15 cellular contexts compared by ENCODE assay signal in the genomic region with DNA sequence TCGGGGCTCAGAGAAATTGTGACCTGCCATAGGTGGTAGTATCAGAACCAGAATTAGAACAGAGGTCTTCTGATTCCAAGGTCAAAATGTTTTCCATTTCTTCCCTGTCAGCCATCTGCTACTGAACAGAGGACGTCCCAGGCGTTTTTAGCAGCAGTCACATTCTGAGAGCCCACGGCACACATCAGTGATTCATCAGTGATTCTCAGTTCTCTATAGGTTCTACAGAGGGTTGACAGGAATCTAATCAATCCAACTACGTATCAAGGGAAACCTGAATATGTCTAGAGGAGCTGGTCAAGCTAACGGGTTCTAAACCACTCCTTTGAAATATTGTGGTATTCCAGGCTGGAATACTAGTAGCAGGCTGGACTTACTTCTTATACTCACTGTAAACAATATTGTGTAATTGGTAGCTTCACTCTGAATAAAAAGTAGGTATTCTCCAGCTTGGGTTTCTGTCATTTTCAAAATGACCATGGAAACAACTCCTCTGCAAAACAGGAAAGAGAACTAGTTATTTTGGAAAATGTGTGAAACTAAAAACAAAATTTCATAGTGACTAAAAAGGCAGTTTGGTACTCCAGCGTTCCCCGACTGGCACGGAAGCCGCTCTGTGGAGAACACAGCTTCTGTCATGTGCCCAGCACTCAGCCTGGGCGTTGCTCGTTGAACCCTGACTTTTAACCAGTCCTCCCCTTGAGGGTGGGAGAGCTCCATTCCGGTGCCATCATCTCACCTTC. TPM values are rescaled to one million over a fixed set of nuclear protein-coding genes. Genes with fewer than 3 reads are reported as not detected.
DNase-seq lines count a peak whose midpoint lies in the region; ATAC-seq, FAIRE-seq and TF ChIP-seq lines count a peak whose summit lies in the region.
"Had no signal": no experiment of that assay in that cellular context is flagged by ENCODE, and none has a peak within 500 bp of the region (broad histone marks: within the 10 kb centered on the region; RNA-seq: fewer than 3 reads in every experiment).

No MANE protein-coding gene starts in this region.

- H3K27ac Mint-ChIP-seq in H9 = no peak overlapping the region
- H3K27ac Mint-ChIP-seq: activated T-cell treated with anti-CD3 and anti-CD28 coated beads, Interleukin-2, amount 50 U/mL, for 72 hours had no signal

- no peak overlapping the region for H2BK5ac ChIP-seq in H9 (ENCODE audit: insufficient read length, low read length)

- no peak overlapping the region for H2AFZ ChIP-seq in H9 (ENCODE audit: low read length)

- peak; percentile 73 for ATAC-seq in HG02623 (IDR thresholded peaks at IDR 0.05; ENCODE audit: unreplicated experiment)
- peak; percentile 68 for ATAC-seq in HG03442 (IDR thresholded peaks at IDR 0.05; ENCODE audit: unreplicated experiment)
- ATAC-seq in lower lobe of right lung = no peak
- ATAC-seq: activated T-cell treated with anti-CD3 and anti-CD28 coated beads, Interleukin-2, amount 50 U/mL, for 72 hours; foreskin keratinocyte had no signal

- H3K56ac ChIP-seq in H9 (ENCODE audit: insufficient read length, low read depth, low read length) = no peak overlapping the region

- no peaks in the 10 kb centered on the region for H3K9me3 Mint-ChIP-seq in H9
- H3K9me3 Mint-ChIP-seq: activated T-cell treated with anti-CD3 and anti-CD28 coated beads, Interleukin-2, amount 50 U/mL, for 72 hours had no signal

- no CpG with 5 or more reads among the region's 13 CpGs for WGBS in H9 (ENCODE audit: extremely low coverage, insufficient read length, low lambda C conversion rate)

- no peak overlapping the region for H2BK15ac ChIP-seq in H9 (ENCODE audit: low read depth, low read length)

- H3K9me3 ChIP-seq in DOHH2 (ENCODE audit: control insufficient read depth, insufficient read depth, low read length) (no peaks in the 10 kb centered on the region), H9 (ENCODE audit: control insufficient read depth, low read depth, low read length) (no peaks in the 10 kb centered on the region), lower lobe of right lung (no peaks in the 10 kb centered on the region)
- H3K9me3 ChIP-seq: MG63, uterus had no signal

- H3K14ac ChIP-seq in H9 (ENCODE audit: insufficient read depth, low read length) = no peak overlapping the region

- H3K36me3 ChIP-seq in DOHH2 (ENCODE audit: control insufficient read depth, low read length) (no peaks in the 10 kb centered on the region), lower lobe of right lung (no peaks in the 10 kb centered on the region)
- H3K36me3 ChIP-seq: MG63, uterus had no signal

- no peaks in the 10 kb centered on the region for H3K79me1 ChIP-seq in H9 (ENCODE audit: insufficient read depth, low read depth, low read length, poor library complexity, severe bottlenecking)

- no peak overlapping the region for H4K8ac ChIP-seq in H9 (replicated peaks; ENCODE audit: insufficient read length, low read depth, low read length)

- no peak overlapping the region for H4K5ac ChIP-seq in H9 (ENCODE audit: insufficient read length, low read depth, low read length)

- peaks cover 18 to 34% of the 10 kb centered on the region in 2 experiments for H3K4me1 Mint-ChIP-seq in H9

- H2BK12ac ChIP-seq in H9 (ENCODE audit: insufficient read length, low read depth, low read length) = no peak overlapping the region

- no peak for DNase-seq in GM19239 (ENCODE audit: insufficient read length, low spot score)
- no peak for DNase-seq in H9
- DNase-seq in lower lobe of right lung = no peak
- no peak for DNase-seq in stimulated activated CD4-positive, alpha-beta T cell treated with anti-CD3 and anti-CD28 coated beads, Interleukin-2, amount 100 ng/mL, for 48 hours
- no peak for DNase-seq in DMS53 treated with DMSO at 0.1 percent for 48 hours (lab: John Stamatoyannopoulos, UW; ENCODE audit: unreplicated experiment)
- DNase-seq: activated T-cell treated with anti-CD3 and anti-CD28 coated beads, Interleukin-2, amount 50 U/mL, for 72 hours; effector memory CD4-positive, alpha-beta T cell; foreskin keratinocyte; islet precursor cell; MG63; uterus had no signal

- H3K4me1 ChIP-seq in DOHH2 (ENCODE audit: control insufficient read depth, low read length) (peaks cover 28% of the 10 kb centered on the region), H9 (ENCODE audit: insufficient read depth, low read length) (no peaks in the 10 kb centered on the region), lower lobe of right lung (no peaks in the 10 kb centered on the region)
- H3K4me1 ChIP-seq: foreskin keratinocyte, uterus had no signal

- 0 out of 2 replicates have a peak overlapping the region, but pooled peaks have one; percentile 3 for H3K4me3 ChIP-seq in DOHH2 (ENCODE audit: low read length)
- no peak overlapping the region for H3K4me3 ChIP-seq in lower lobe of right lung
- H3K4me3 ChIP-seq: MG63, uterus had no signal

- no peak overlapping the region; a peak in 1 of 5 replicates for H3K4me3 Mint-ChIP-seq in H9
- H3K4me3 Mint-ChIP-seq: activated T-cell treated with anti-CD3 and anti-CD28 coated beads, Interleukin-2, amount 50 U/mL, for 72 hours had no signal

- H3K4me2 ChIP-seq in DOHH2 (ENCODE audit: low read length) (peak overlapping the region; percentile 39), H9 (ENCODE audit: insufficient read depth, insufficient read length, low read length) (no peak overlapping the region)

- H4K20me1 ChIP-seq in DOHH2 (ENCODE audit: control insufficient read depth, insufficient read depth, low read depth, low read length) = no peaks in the 10 kb centered on the region
- no peaks in the 10 kb centered on the region for H4K20me1 ChIP-seq in H9 (ENCODE audit: control insufficient read depth, insufficient read depth, insufficient read length)

- no peak overlapping the region for H3K27ac ChIP-seq in DOHH2 (ENCODE audit: low read depth, low read length)
- H3K27ac ChIP-seq in H9 (ENCODE audit: insufficient read length, low read depth, low read length) = no peak overlapping the region
- no peak overlapping the region for H3K27ac ChIP-seq in lower lobe of right lung
- H3K27ac ChIP-seq: foreskin keratinocyte, uterus had no signal

- H2BK120ac ChIP-seq in H9 (ENCODE audit: low read depth, low read length, poor library complexity, severe bottlenecking) = no peak overlapping the region

- H3K27me3 Mint-ChIP-seq in H9 (ENCODE audit: low read depth) = peaks cover 6% of the 10 kb centered on the region

- no peaks in the 10 kb centered on the region for H3K23me2 ChIP-seq in H9 (ENCODE audit: insufficient read length, low read depth, low read length, poor library complexity, severe bottlenecking)

- intact Hi-C loops in lower lobe of right lung (cut with DNase I) = no loop called here

- FAIRE-seq in GM19239 (lab: Jason Lieb, UNC) = peak; percentile 94
- FAIRE-seq: H1 had no signal

- no peaks in the 10 kb centered on the region for H3K79me2 ChIP-seq in DOHH2 (ENCODE audit: control insufficient read depth, low read length)
- no peaks in the 10 kb centered on the region for H3K79me2 ChIP-seq in H9 (ENCODE audit: insufficient read depth, low read length)

- no peak overlapping the region for H3K9ac ChIP-seq in H9 (ENCODE audit: extremely low read depth, insufficient read length, low read length)

- H3K9me2 ChIP-seq in DOHH2 (replicated peaks; ENCODE audit: control insufficient read depth, low read length) = no peaks in the 10 kb centered on the region

- H3T11ph ChIP-seq in H9 (ENCODE audit: low read length) = no peak overlapping the region

- no peak overlapping the region for H3K23ac ChIP-seq in H9 (ENCODE audit: insufficient read length, low read depth, low read length)

- H2BK20ac ChIP-seq in H9 (ENCODE audit: low read depth, low read length, poor library complexity, severe bottlenecking) = no peak overlapping the region

- H3F3A ChIP-seq in DOHH2 (ENCODE audit: control insufficient read depth, insufficient read depth) = no peaks in the 10 kb centered on the region

- H3K27me3 ChIP-seq in DOHH2 (ENCODE audit: control insufficient read depth, low read length) (peaks cover 7% of the 10 kb centered on the region), H9 (ENCODE audit: insufficient read depth, low read length) (no peaks in the 10 kb centered on the region), lower lobe of right lung (ENCODE audit: low read depth) (peaks cover 4% of the 10 kb centered on the region)
- H3K27me3 ChIP-seq: uterus had no signal

- H2AK5ac ChIP-seq in H9 (ENCODE audit: insufficient read length, low read length) = no peak overlapping the region

- H3K36me3 Mint-ChIP-seq in H9 (ENCODE audit: insufficient read depth in 1 of 3, low read depth in 3 of 3) = no peaks in the 10 kb centered on the region

- no peak overlapping the region for H3K18ac ChIP-seq in H9 (ENCODE audit: insufficient read length, low read depth, low read length)

- no peak for TF ChIP-seq CTCF in DOHH2 (IDR thresholded peaks at IDR 0.05; ENCODE audit: low read depth, low read length, poor library complexity, severe bottlenecking)
- no peak for TF ChIP-seq CTCF in H9 (conservative IDR thresholded peaks at IDR 0.05)
- no peak for TF ChIP-seq CTCF in lower lobe of right lung (IDR thresholded peaks at IDR 0.05)

- H3K4ac ChIP-seq in H9 (ENCODE audit: low read depth, low read length) = no peak overlapping the region

- H4K91ac ChIP-seq in H9 (ENCODE audit: insufficient read length, low read depth, low read length) = no peak overlapping the region

RNA-seq across cellular contexts. Expression of a gene that starts 43.2 kb away (rescaled TPM):
- total RNA-seq in H9 (2021) (0.33 and 0.44 TPM in 2 replicates), lower lobe of right lung (1.6 TPM)
- total RNA-seq: foreskin keratinocyte had no signal

Comparison
In these comparisons a context has a peak if more than half of its experiments do, and no peak if none do; other contexts are left out.
1. ATAC-seq: peak in HG02623 (single experiment) and HG03442 (single experiment); none in lower lobe of right lung (0 of 2).